ENCODE assay signal across 9 cellular contexts in genomic region chr16:82603784-82604411, GRCh38. TPM values are rescaled to one million over a fixed set of nuclear protein-coding genes. Genes with fewer than 3 reads are reported as not detected.
DNase-seq lines count a peak whose midpoint lies in the region; ATAC-seq and TF ChIP-seq lines count a peak whose summit lies in the region.
"Had no signal": no experiment of that assay in that cellular context is flagged by ENCODE, and none has a peak within 500 bp of the region (broad histone marks: within the 10 kb centered on the region; RNA-seq: fewer than 3 reads in every experiment).

No MANE protein-coding gene starts in this region.

- no peak for TF ChIP-seq POLR2A in NB4 (IDR thresholded peaks at IDR 0.05; ENCODE audit: extremely low read depth, insufficient read length)
- TF ChIP-seq POLR2A in erythroblast (IDR thresholded peaks at IDR 0.05; ENCODE audit: low read length): no peak

- intact Hi-C loops in Calu3 (cut with micrococcal nuclease; ENCODE audit: unreplicated experiment) (no loop called here), dorsolateral prefrontal cortex (cut with DNase I) (loop anchor here in 1 of 2 donors (10.0 kb wide), 1 partner anchor 841 kb away; no protein-coding TSS in a partner anchor)

- H3K27me3 ChIP-seq in dorsolateral prefrontal cortex: peaks cover 0 to 16% (median 0%) of the 10 kb centered on the region in 45 donors

- no peaks in the 10 kb centered on the region for H3K36me3 Mint-ChIP-seq in Calu3 (ENCODE audit: insufficient read depth, unreplicated experiment)
- no peaks in the 10 kb centered on the region for H3K36me3 Mint-ChIP-seq in activated naive CD8-positive, alpha-beta T cell treated with anti-CD3 and anti-CD28 coated beads, Interleukin-2, amount 50 U/mL, for 24 hours (ENCODE audit: low read depth)

- no peak overlapping the region for H3K4me3 Mint-ChIP-seq in Calu3 (ENCODE audit: low read depth, unreplicated experiment)
- no peak overlapping the region for H3K4me3 Mint-ChIP-seq in activated naive CD8-positive, alpha-beta T cell treated with anti-CD3 and anti-CD28 coated beads, Interleukin-2, amount 50 U/mL, for 24 hours

- H3K4me1 Mint-ChIP-seq in Calu3 (ENCODE audit: low read depth, unreplicated experiment): no peaks in the 10 kb centered on the region
- no peaks in the 10 kb centered on the region for H3K4me1 Mint-ChIP-seq in activated naive CD8-positive, alpha-beta T cell treated with anti-CD3 and anti-CD28 coated beads, Interleukin-2, amount 50 U/mL, for 24 hours

- peak; percentile 21 for DNase-seq in Calu3
- DNase-seq in NB4 (ENCODE audit: low read depth): peak; percentile 28
- DNase-seq in dorsolateral prefrontal cortex: peak; percentile 14 to 68 (median 56)
- DNase-seq in midbrain (lab: John Stamatoyannopoulos, UW): peak; percentile 67
- no peak for DNase-seq in NCI-H446 (lab: John Stamatoyannopoulos, UW)
- no peak for DNase-seq in erythroblast (lab: John Stamatoyannopoulos, UW)
- DNase-seq in COR-L47 (lab: John Stamatoyannopoulos, UW): no peak
- DNase-seq in activated naive CD8-positive, alpha-beta T cell treated with anti-CD3 and anti-CD28 coated beads, Interleukin-2, amount 50 U/mL, for 24 hours: no peak

- H3K27me3 Mint-ChIP-seq in Calu3 (ENCODE audit: unreplicated experiment): no peaks in the 10 kb centered on the region
- peaks cover 8% of the 10 kb centered on the region for H3K27me3 Mint-ChIP-seq in activated naive CD8-positive, alpha-beta T cell treated with anti-CD3 and anti-CD28 coated beads, Interleukin-2, amount 50 U/mL, for 24 hours

- no peak overlapping the region for H3K27ac Mint-ChIP-seq in Calu3 (ENCODE audit: unreplicated experiment)
- H3K27ac Mint-ChIP-seq in activated naive CD8-positive, alpha-beta T cell treated with anti-CD3 and anti-CD28 coated beads, Interleukin-2, amount 50 U/mL, for 24 hours: no peak overlapping the region

- peaks cover 2% of the 10 kb centered on the region for H3K9me3 Mint-ChIP-seq in Calu3 (ENCODE audit: low read depth, unreplicated experiment)
- H3K9me3 Mint-ChIP-seq in activated naive CD8-positive, alpha-beta T cell treated with anti-CD3 and anti-CD28 coated beads, Interleukin-2, amount 50 U/mL, for 24 hours: peaks cover 11% of the 10 kb centered on the region

- H3K27ac ChIP-seq in dorsolateral prefrontal cortex: no peak overlapping the region
- H3K27ac ChIP-seq: HL-60 had no signal

- no peak for TF ChIP-seq CTCF in Calu3 (IDR thresholded peaks at IDR 0.05; ENCODE audit: unreplicated experiment)
- peak; percentile 39 for TF ChIP-seq CTCF in NB4 (IDR thresholded peaks at IDR 0.05; ENCODE audit: low read depth, low read length)
- peak in 54 of 56 donors; percentile 36 to 78 (median 66) for TF ChIP-seq CTCF in dorsolateral prefrontal cortex (IDR thresholded peaks at IDR 0.05 in 54 of 56, conservative IDR thresholded peaks at IDR 0.05 in 2 of 56; ENCODE audit: low read depth in 1 of 56, partially characterized antibody in 56 of 56)

- ATAC-seq in activated naive CD8-positive, alpha-beta T cell treated with anti-CD3 and anti-CD28 coated beads, Interleukin-2, amount 50 U/mL, for 24 hours: no peak

- no peak overlapping the region for H3K4me3 ChIP-seq in NB4 (ENCODE audit: low read depth, low read length)
- H3K4me3 ChIP-seq in dorsolateral prefrontal cortex: no peak overlapping the region

- BruUV-seq in Calu3 (replicated peaks; lab: Mats Ljungman, UMichigan): no TSS peak

- CTCF ChIA-PET in Calu3 (lab: Charles Lee): interaction anchor here (0.9 to 1.0 kb wide), 2 partner anchors 110 to 339 kb away, joined by 4 to 10 read pairs; no protein-coding TSS in a partner anchor

RNA-seq across cellular contexts. Expression of gene CDH13, which starts 22.9 kb away (rescaled TPM):
- not detected in 2 replicates for total RNA-seq in Calu3 (2022)
- 100 to 1,000 TPM in 5 of 120 experiments, 10 to 100 TPM in 115; 16.1 to 129 (median 65.8) TPM for total RNA-seq in dorsolateral prefrontal cortex

Comparison
In these comparisons a context has a peak if more than half of its experiments do, and no peak if none do; other contexts are left out.
1. DNase-seq: peak in Calu3 (single experiment), NB4 (single experiment), dorsolateral prefrontal cortex (10 of 10) and midbrain (single experiment); none in NCI-H446 (0 of 2), erythroblast (0 of 2), COR-L47 (single experiment) and activated naive CD8-positive, alpha-beta T cell treated with anti-CD3 and anti-CD28 coated beads, Interleukin-2, amount 50 U/mL, for 24 hours (single experiment).
2. RNA of gene CDH13, which starts 22.9 kb away (total RNA-seq): 16.1 to 129 TPM in dorsolateral prefrontal cortex; not detected in Calu3; every median in the first group is over 10 times any median in the second.